16 cellular contexts compared by ENCODE assay signal in the genomic region with DNA sequence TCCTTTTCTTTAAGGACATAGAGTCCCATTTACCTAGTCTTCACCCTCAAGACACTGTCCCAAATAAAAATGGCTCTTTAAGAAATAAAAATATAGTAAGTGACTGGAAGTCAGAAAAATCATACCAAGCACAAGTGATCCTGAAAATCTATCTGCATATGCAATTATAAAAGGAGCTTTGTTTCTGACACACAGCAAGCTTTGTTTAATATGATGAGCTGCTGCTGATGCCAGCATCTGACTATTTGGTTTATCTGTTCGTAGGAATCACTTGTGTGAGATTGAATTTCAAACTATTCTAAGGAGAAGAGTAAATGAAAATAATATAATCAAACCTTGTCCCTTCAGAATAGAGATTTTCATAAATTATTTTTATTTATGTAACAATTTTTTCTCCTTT.
"Had no signal": no experiment of that assay in that cellular context is flagged by ENCODE, and none has a peak within 500 bp of the region (broad histone marks: within the 10 kb centered on the region; RNA-seq: fewer than 3 reads in every experiment).

No MANE protein-coding gene starts in this region.

- H2AFZ ChIP-seq: hepatocyte had no signal

- H3K36me3 ChIP-seq: esophagus muscularis mucosa, stomach had no signal

- H3K9me3 ChIP-seq: esophagus muscularis mucosa, mucosa of descending colon, stomach had no signal

- H3K36me3 Mint-ChIP-seq: naive thymus-derived CD8-positive, alpha-beta T cell had no signal

- H3K4me1 Mint-ChIP-seq: naive thymus-derived CD8-positive, alpha-beta T cell had no signal

- H3K4me2 ChIP-seq: hepatocyte had no signal

- H3K27me3 ChIP-seq: esophagus muscularis mucosa, hepatocyte, stomach had no signal

- H3K4me3 Mint-ChIP-seq: effector memory CD8-positive, alpha-beta T cell; naive thymus-derived CD8-positive, alpha-beta T cell had no signal

- H3K27ac ChIP-seq: epithelial cell of prostate, esophagus muscularis mucosa, hepatocyte, stomach had no signal

- DNase-seq: effector memory CD8-positive, alpha-beta T cell; left colon; left ventricle myocardium superior; mesendoderm; mucosa of descending colon; naive thymus-derived CD8-positive, alpha-beta T cell; right cardiac atrium; small intestine; stimulated activated CD4-positive, alpha-beta T cell treated with anti-CD3 and anti-CD28 coated beads, Interleukin-12 subunit alpha, Interleukin-12 subunit beta, amount 100 ng/mL, for 4 hours; stimulated activated naive CD4-positive, alpha-beta T cell; stomach; trophoblast cell had no signal

- H3K79me2 ChIP-seq: hepatocyte had no signal

- ATAC-seq: effector memory CD8-positive, alpha-beta T cell; left colon; left ventricle myocardium superior; mucosa of descending colon; naive thymus-derived CD8-positive, alpha-beta T cell; right cardiac atrium had no signal

- H3K27me3 Mint-ChIP-seq: effector memory CD8-positive, alpha-beta T cell; naive thymus-derived CD8-positive, alpha-beta T cell had no signal

- H3K27ac Mint-ChIP-seq: effector memory CD8-positive, alpha-beta T cell; naive thymus-derived CD8-positive, alpha-beta T cell had no signal

- H3K4me3 ChIP-seq: esophagus muscularis mucosa, hepatocyte, lung, mucosa of descending colon, stomach had no signal
